ENCODE assay signal across 8 cellular contexts in genomic region chr5:135426102-135427082, GRCh38. TPM values are rescaled to one million over a fixed set of nuclear protein-coding genes. Genes with fewer than 3 reads are reported as not detected.
DNase-seq lines count a peak whose midpoint lies in the region; TF ChIP-seq lines count a peak whose summit lies in the region.

No MANE protein-coding gene starts in this region.

- H3K4me3 Mint-ChIP-seq in progenitor cell of endocrine pancreas (ENCODE audit: low read depth) = no peak overlapping the region

- peaks cover 10% of the 10 kb centered on the region for H3K9me3 Mint-ChIP-seq in progenitor cell of endocrine pancreas (ENCODE audit: low read depth)

- H3K27ac Mint-ChIP-seq in progenitor cell of endocrine pancreas = no peak overlapping the region

- DNase-seq in EL (peak; percentile 58), H7 (peak; percentile 71), MG63 (peak; percentile 32), fibroblast of lung (ENCODE audit: low read depth in 2 of 2) (peak; percentile 41 to 58), progenitor cell of endocrine pancreas (ENCODE audit: low spot score, unreplicated experiment) (no peak), ureter (ENCODE audit: low spot score) (no peak)

- no peak overlapping the region for H3K27ac ChIP-seq in 22Rv1
- no peak overlapping the region for H3K27ac ChIP-seq in SU-DHL-6 (ENCODE audit: low read depth, low read length)
- H3K27ac ChIP-seq in fibroblast of lung (ENCODE audit: insufficient read depth, low read length) = no peak overlapping the region

- no peak overlapping the region for H3K9ac ChIP-seq in SU-DHL-6 (ENCODE audit: low read length)
- no peak overlapping the region for H3K9ac ChIP-seq in fibroblast of lung (ENCODE audit: insufficient read depth, low read length)

- H3K4me2 ChIP-seq in SU-DHL-6 (ENCODE audit: low read depth, low read length, poor library complexity, severe bottlenecking) (no peak overlapping the region), fibroblast of lung (ENCODE audit: extremely low read depth, insufficient read depth, low read length) (no peak overlapping the region)

- H3K9me2 ChIP-seq in SU-DHL-6 (replicated peaks; ENCODE audit: insufficient read depth, low read length) = no peaks in the 10 kb centered on the region

- H2AFZ ChIP-seq in SU-DHL-6 (ENCODE audit: low read depth, low read length, severe bottlenecking) (no peak overlapping the region), fibroblast of lung (ENCODE audit: low read length) (no peak overlapping the region)

- H3K27me3 ChIP-seq in H7 (ENCODE audit: control insufficient read depth, insufficient read depth, low read length) (no peaks in the 10 kb centered on the region), MG63 (peaks cover 4% of the 10 kb centered on the region; the same call in 1 of the 2 replicates), SU-DHL-6 (ENCODE audit: low read length) (no peaks in the 10 kb centered on the region), fibroblast of lung (ENCODE audit: control insufficient read depth, insufficient read depth, low read length) (no peaks in the 10 kb centered on the region)

- H3F3A ChIP-seq in SU-DHL-6 (ENCODE audit: insufficient read depth) = no peaks in the 10 kb centered on the region

- H3K4me1 Mint-ChIP-seq in progenitor cell of endocrine pancreas (ENCODE audit: low read depth) = peaks cover 6% of the 10 kb centered on the region

- H3K36me3 ChIP-seq in H7 (replicated peaks; ENCODE audit: control insufficient read depth, insufficient read depth, low read length) = no peaks in the 10 kb centered on the region
- H3K36me3 ChIP-seq in MG63 = no peaks in the 10 kb centered on the region
- no peaks in the 10 kb centered on the region for H3K36me3 ChIP-seq in SU-DHL-6 (ENCODE audit: low read length)
- H3K36me3 ChIP-seq in fibroblast of lung (ENCODE audit: control insufficient read depth, insufficient read depth, low read length) = no peaks in the 10 kb centered on the region

- no peaks in the 10 kb centered on the region for H3K79me2 ChIP-seq in SU-DHL-6 (ENCODE audit: insufficient read depth, low read length)
- H3K79me2 ChIP-seq in fibroblast of lung (ENCODE audit: control insufficient read depth, insufficient read depth, low read length) = no peaks in the 10 kb centered on the region

- H4K20me1 ChIP-seq in SU-DHL-6 (ENCODE audit: low read depth, low read length) = no peaks in the 10 kb centered on the region
- no peaks in the 10 kb centered on the region for H4K20me1 ChIP-seq in fibroblast of lung (ENCODE audit: control insufficient read depth, extremely low read depth, insufficient read depth, low read length)

- TF ChIP-seq CTCF in 22Rv1 (IDR thresholded peaks at IDR 0.05) = peak; percentile 80
- TF ChIP-seq CTCF in SU-DHL-6 (IDR thresholded peaks at IDR 0.05; ENCODE audit: insufficient read depth, low read length, poor library complexity, severe bottlenecking) = peak; percentile 97
- TF ChIP-seq CTCF in fibroblast of lung (conservative IDR thresholded peaks at IDR 0.05 in 1 of 2, IDR thresholded peaks at IDR 0.05 in 1 of 2; ENCODE audit: low read depth in 1 of 2, low read length in 2 of 2) = peak; percentile 70 to 81
- TF ChIP-seq CTCF in progenitor cell of endocrine pancreas (IDR thresholded peaks at IDR 0.05; ENCODE audit: unreplicated experiment) = peak; percentile 77

- no peaks in the 10 kb centered on the region for H3K4me1 ChIP-seq in fibroblast of lung (ENCODE audit: control insufficient read depth, extremely low read depth, insufficient read depth, low read length)

- H3K4me3 ChIP-seq in H7 (ENCODE audit: insufficient read depth, low read depth, low read length) (no peak overlapping the region), MG63 (no peak overlapping the region), SU-DHL-6 (ENCODE audit: insufficient read depth, low read length, poor library complexity, severe bottlenecking) (no peak overlapping the region), fibroblast of lung (replicated peaks in 1 of 4; ENCODE audit: control extremely low read depth in 1 of 4, insufficient read depth in 1 of 4, low read depth in 3 of 4, low read length in 4 of 4) (no peak overlapping the region)

- H3K36me3 Mint-ChIP-seq in progenitor cell of endocrine pancreas (ENCODE audit: insufficient read depth) = no peaks in the 10 kb centered on the region

- H3K9me3 ChIP-seq in MG63 = peaks cover 4% of the 10 kb centered on the region; the same call in 1 of the 2 replicates
- peaks cover 12% of the 10 kb centered on the region; the same call in 1 of the 2 replicates for H3K9me3 ChIP-seq in SU-DHL-6 (ENCODE audit: insufficient read depth, low read length)
- no peaks in the 10 kb centered on the region for H3K9me3 ChIP-seq in fibroblast of lung (ENCODE audit: control insufficient read depth, insufficient read depth, low read depth, low read length)

- H3K27me3 Mint-ChIP-seq in progenitor cell of endocrine pancreas = no peaks in the 10 kb centered on the region

RNA-seq across cellular contexts. Expression of gene DCANP1, which starts 20.8 kb away (rescaled TPM):
- not detected in 2 replicates for total RNA-seq in H7 (2014; rRNA removed; shearing (Covaris generic))
- total RNA-seq in MG63 (2014; rRNA removed; shearing (Covaris generic); ENCODE audit: low replicate concordance) = not detected in 2 replicates
- total RNA-seq in fibroblast of lung (not detected in 2 replicates), progenitor cell of endocrine pancreas (not detected in 2 replicates), ureter (not detected)
- polyA plus RNA-seq in fibroblast of lung = not detected in 2 replicates
- polyA plus RNA-seq in fibroblast of lung (2012) = not detected in 2 replicates
- polyA minus RNA-seq in fibroblast of lung (ENCODE audit: low replicate concordance) = 0.52 TPM in 1 of 2 replicates, not detected in the other

RNA-seq across cellular contexts. Expression of gene TIFAB, which starts 25.8 kb away (rescaled TPM):
- total RNA-seq in H7 (2014; rRNA removed; shearing (Covaris generic)) = not detected in 2 replicates
- not detected in 2 replicates for total RNA-seq in MG63 (2014; rRNA removed; shearing (Covaris generic); ENCODE audit: low replicate concordance)
- not detected in 2 replicates for total RNA-seq in fibroblast of lung
- polyA plus RNA-seq in fibroblast of lung = not detected in 2 replicates
- polyA plus RNA-seq in fibroblast of lung (2012) = not detected in 2 replicates
- not detected in 2 replicates for polyA minus RNA-seq in fibroblast of lung (ENCODE audit: low replicate concordance)
- total RNA-seq in progenitor cell of endocrine pancreas = not detected in 2 replicates
- total RNA-seq in ureter = not detected

RNA-seq across cellular contexts. Expression of gene MACROH2A1, which starts 27.4 kb away (rescaled TPM):
- 202 and 322 TPM in 2 replicates for total RNA-seq in H7 (2014; rRNA removed; shearing (Covaris generic))
- total RNA-seq in MG63 (2014; rRNA removed; shearing (Covaris generic); ENCODE audit: low replicate concordance) = 322 and 404 TPM in 2 replicates
- total RNA-seq in fibroblast of lung = 154 and 191 TPM in 2 replicates
- polyA plus RNA-seq in fibroblast of lung = 95.6 and 128 TPM in 2 replicates
- polyA plus RNA-seq in fibroblast of lung (2012) = 82.3 and 119 TPM in 2 replicates
- polyA minus RNA-seq in fibroblast of lung (ENCODE audit: low replicate concordance) = 56.9 and 95.6 TPM in 2 replicates
- total RNA-seq in progenitor cell of endocrine pancreas = 311 and 319 TPM in 2 replicates
- total RNA-seq in ureter = 248 TPM

Comparison
In these comparisons a context has a peak if more than half of its experiments do, and no peak if none do; other contexts are left out.
1. DNase-seq: peak in EL (single experiment), H7 (single experiment), MG63 (single experiment) and fibroblast of lung (2 of 2); none in progenitor cell of endocrine pancreas (single experiment) and ureter (single experiment).
2. Peak in every context shown above with its lines, with median percentiles within 50 percentile points of each other: CTCF ChIP-seq.